In genomic region chr3:16064660-16065414, GRCh38 we compare ENCODE assay signal across 10 cellular contexts.
A peak's percentile ranks its signal among the peaks of the same experiment; 100 is the strongest.
DNase-seq lines count a peak whose midpoint lies in the region; ATAC-seq and TF ChIP-seq lines count a peak whose summit lies in the region.
"Had no signal": no experiment of that assay in that cellular context is flagged by ENCODE, and none has a peak within 500 bp of the region (broad histone marks: within the 10 kb centered on the region; RNA-seq: fewer than 3 reads in every experiment).

No MANE protein-coding gene starts in this region.

- no peak for TF ChIP-seq CTCF in foreskin keratinocyte (conservative IDR thresholded peaks at IDR 0.05)

- H3K4me1 ChIP-seq in foreskin keratinocyte = peaks cover 43% of the 10 kb centered on the region

- DNase-seq in G401 (ENCODE audit: low spot score) (peak; percentile 64), SK-MEL-5 (ENCODE audit: low read depth, low spot score) (peak; percentile 88), foreskin keratinocyte (peak in 1 of 2 donors; percentile 80), putamen (ENCODE audit: low spot score) (peak; percentile 91), NCI-H187 (lab: John Stamatoyannopoulos, UW) (no peak)
- DNase-seq: NCI-H1436 had no signal

- in situ Hi-C loops in G401 (cut with HindIII; ENCODE audit: low sequenced_read_pairs) (no loop called here), SK-MEL-5 (cut with HindIII; ENCODE audit: low pct_unique_long_range_greater_than_20kb, low sequenced_read_pairs) (no loop called here)

- H3K27me3 ChIP-seq in foreskin keratinocyte = no peaks in the 10 kb centered on the region
- H3K27me3 ChIP-seq: right lobe of liver had no signal

- no peak for ATAC-seq in foreskin keratinocyte
- no peak for ATAC-seq in GM19035 (IDR thresholded peaks at IDR 0.05; ENCODE audit: unreplicated experiment)
- ATAC-seq in HG02678 (IDR thresholded peaks at IDR 0.05; ENCODE audit: unreplicated experiment) = no peak
- no peak for ATAC-seq in HG02870 (IDR thresholded peaks at IDR 0.05; ENCODE audit: unreplicated experiment)

- peak overlapping the region; percentile 92 for H3K27ac ChIP-seq in foreskin keratinocyte

Comparison
In these comparisons a context has a peak if more than half of its experiments do, and no peak if none do; other contexts are left out.
1. DNase-seq: peak in G401 (single experiment), SK-MEL-5 (single experiment) and putamen (single experiment); none in NCI-H187 (0 of 2).